ENCODE assay signal across 18 cellular contexts in genomic region chr10:103717341-103718246, GRCh38.
DNase-seq lines count a peak whose midpoint lies in the region; ATAC-seq and TF ChIP-seq lines count a peak whose summit lies in the region.
"Had no signal": no experiment of that assay in that cellular context is flagged by ENCODE, and none has a peak within 500 bp of the region (broad histone marks: within the 10 kb centered on the region; RNA-seq: fewer than 3 reads in every experiment).

No MANE protein-coding gene starts in this region.

- DNase-seq in GM23338 (ENCODE audit: low spot score) (peak; percentile 51), NCI-H2171 (lab: John Stamatoyannopoulos, UW) (peak; percentile 33), endodermal cell (peak; percentile 66), osteoblast (ENCODE audit: insufficient read length, low spot score, missing footprints) (peak; percentile 59), CD1c-positive myeloid dendritic cell (ENCODE audit: extremely low spot score) (no peak), NCI-H526 treated with DMSO at 0.1 percent for 48 hours (lab: John Stamatoyannopoulos, UW) (no peak)
- DNase-seq in activated naive CD4-positive, alpha-beta T cell treated with anti-CD3 and anti-CD28 coated beads, Interleukin-2, amount 50 U/mL, for 16 hours, result no peak
- DNase-seq in stimulated activated naive CD8-positive, alpha-beta T cell treated with anti-CD3 and anti-CD28 coated beads, Interleukin-15, Interleukin-2, amounts not matched to agents 100 U/mL and 50 U/mL, for 24 hours, result no peak
- DNase-seq: DMS53; effector CD4-positive, alpha-beta T cell; retina; RPMI8226; stimulated activated CD4-positive, alpha-beta T cell treated with anti-CD3 and anti-CD28 coated beads, Interleukin-1b, Interleukin-23, amount 100 ng/mL, for 48 hours had no signal

- no peak overlapping the region for H3K4me2 ChIP-seq in GM23338
- H3K4me2 ChIP-seq in osteoblast (ENCODE audit: insufficient read depth, low read length), result no peak overlapping the region

- H3K27ac ChIP-seq in GM23338 (ENCODE audit: low read depth), result no peak overlapping the region
- no peak overlapping the region for H3K27ac ChIP-seq in endodermal cell (ENCODE audit: low read depth, low read length)
- H3K27ac ChIP-seq in osteoblast (ENCODE audit: low read depth, low read length), result no peak overlapping the region
- H3K27ac ChIP-seq: thoracic aorta had no signal

- H3K27ac Mint-ChIP-seq in GM23338, result no peak overlapping the region
- peak overlapping the region; percentile 16 for H3K27ac Mint-ChIP-seq in endodermal cell
- H3K27ac Mint-ChIP-seq: activated naive CD4-positive, alpha-beta T cell treated with anti-CD3 and anti-CD28 coated beads, Interleukin-2, amount 50 U/mL, for 24 hours; nephron; T-helper 1 cell treated with Interleukin-12 subunit alpha and Interleukin-12 subunit beta and Interleukin-4 antibody, amounts not matched to agents 30 μg/mL and 1 μg/mL, for 36 hours had no signal

- H3K9me3 ChIP-seq in endodermal cell (ENCODE audit: control insufficient read depth, low read length) (no peaks in the 10 kb centered on the region), osteoblast (ENCODE audit: low read depth, low read length) (no peaks in the 10 kb centered on the region)
- H3K9me3 ChIP-seq: thoracic aorta had no signal

- no peaks in the 10 kb centered on the region for H3K27me3 ChIP-seq in GM23338 (ENCODE audit: insufficient read depth)
- no peaks in the 10 kb centered on the region for H3K27me3 ChIP-seq in endodermal cell (ENCODE audit: control insufficient read depth, insufficient read depth, low read length, poor library complexity, severe bottlenecking)
- H3K27me3 ChIP-seq in osteoblast (ENCODE audit: insufficient read depth, low read length), result no peaks in the 10 kb centered on the region

- WGBS in endodermal cell (ENCODE audit: insufficient coverage in 1 of 2, insufficient read length in 1 of 2), 2 experiments, result 85 to 88% methylated on average over 5 to 11 of the region's 11 CpGs

- H3F3A ChIP-seq in GM23338 (replicated peaks; ENCODE audit: low read depth), result no peaks in the 10 kb centered on the region

- peaks cover 14% of the 10 kb centered on the region for H3K4me1 Mint-ChIP-seq in GM23338
- H3K4me1 Mint-ChIP-seq in endodermal cell, result no peaks in the 10 kb centered on the region

- ATAC-seq in GM23338, result peak; percentile 47
- ATAC-seq in stimulated activated naive CD8-positive, alpha-beta T cell treated with anti-CD3 and anti-CD28 coated beads, Interleukin-15, Interleukin-2, amounts not matched to agents 100 U/mL and 50 U/mL, for 24 hours, result no peak

- H3K36me3 ChIP-seq in GM23338 (ENCODE audit: insufficient read depth) (no peaks in the 10 kb centered on the region), endodermal cell (ENCODE audit: control insufficient read depth, insufficient read depth, low read length) (no peaks in the 10 kb centered on the region), osteoblast (ENCODE audit: insufficient read depth, low read length) (no peaks in the 10 kb centered on the region)
- H3K36me3 ChIP-seq: thoracic aorta had no signal

- H3K27me3 Mint-ChIP-seq in GM23338 (ENCODE audit: insufficient read depth, low read depth, poor library complexity), result peaks cover 9% of the 10 kb centered on the region
- H3K27me3 Mint-ChIP-seq in endodermal cell (ENCODE audit: insufficient read depth), result no peaks in the 10 kb centered on the region
- H3K27me3 Mint-ChIP-seq: activated naive CD4-positive, alpha-beta T cell treated with anti-CD3 and anti-CD28 coated beads, Interleukin-2, amount 50 U/mL, for 24 hours; brain had no signal

- no peaks in the 10 kb centered on the region for H4K20me1 ChIP-seq in GM23338 (replicated peaks; ENCODE audit: insufficient read depth)
- no peaks in the 10 kb centered on the region for H4K20me1 ChIP-seq in osteoblast (ENCODE audit: insufficient read depth, low read length)

- H3K9me3 Mint-ChIP-seq in GM23338 (no peaks in the 10 kb centered on the region), endodermal cell (no peaks in the 10 kb centered on the region)
- H3K9me3 Mint-ChIP-seq: activated naive CD4-positive, alpha-beta T cell treated with anti-CD3 and anti-CD28 coated beads, Interleukin-2, amount 50 U/mL, for 24 hours; brain; nephron; T-helper 1 cell treated with Interleukin-12 subunit alpha and Interleukin-12 subunit beta and Interleukin-4 antibody, amounts not matched to agents 30 μg/mL and 1 μg/mL, for 36 hours had no signal

- TF ChIP-seq CTCF in GM23338 (conservative IDR thresholded peaks at IDR 0.05; ENCODE audit: low read depth in 2 of 2) (no peak), endodermal cell (conservative IDR thresholded peaks at IDR 0.05) (no peak), osteoblast (IDR thresholded peaks at IDR 0.05; ENCODE audit: extremely low read depth, low read depth, low read length) (no peak)

- H3K9me2 ChIP-seq in GM23338 (ENCODE audit: insufficient read depth), result no peaks in the 10 kb centered on the region

- no peaks in the 10 kb centered on the region; the same call in 1 of the 2 replicates for H3K4me1 ChIP-seq in GM23338 (ENCODE audit: insufficient read depth)
- no peaks in the 10 kb centered on the region for H3K4me1 ChIP-seq in endodermal cell (ENCODE audit: control insufficient read depth, insufficient read depth, low read length)
- H3K4me1 ChIP-seq in osteoblast (ENCODE audit: insufficient read depth, low read length), result peaks cover 18% of the 10 kb centered on the region

- no peak overlapping the region for H3K9ac ChIP-seq in endodermal cell (ENCODE audit: extremely low read depth, low read length, poor library complexity, severe bottlenecking)

- H3K4me3 Mint-ChIP-seq in GM23338 (no peak overlapping the region), endodermal cell (no peak overlapping the region)
- H3K4me3 Mint-ChIP-seq: activated naive CD4-positive, alpha-beta T cell treated with anti-CD3 and anti-CD28 coated beads, Interleukin-2, amount 50 U/mL, for 24 hours; brain; nephron; T-helper 1 cell treated with Interleukin-12 subunit alpha and Interleukin-12 subunit beta and Interleukin-4 antibody, amounts not matched to agents 30 μg/mL and 1 μg/mL, for 36 hours had no signal

- no peaks in the 10 kb centered on the region for H3K36me3 Mint-ChIP-seq in GM23338 (ENCODE audit: low read depth)
- peaks cover 14% of the 10 kb centered on the region for H3K36me3 Mint-ChIP-seq in endodermal cell (ENCODE audit: low read depth)
- H3K36me3 Mint-ChIP-seq: activated naive CD4-positive, alpha-beta T cell treated with anti-CD3 and anti-CD28 coated beads, Interleukin-2, amount 50 U/mL, for 24 hours had no signal

- no peak overlapping the region for H3K4me3 ChIP-seq in GM23338
- no peak overlapping the region for H3K4me3 ChIP-seq in endodermal cell (ENCODE audit: low read length)
- H3K4me3 ChIP-seq in osteoblast (ENCODE audit: insufficient read depth, low read length), result no peak overlapping the region
- H3K4me3 ChIP-seq: thoracic aorta had no signal

- no peak overlapping the region for H2AFZ ChIP-seq in GM23338
- H2AFZ ChIP-seq in osteoblast (ENCODE audit: low read length), result no peak overlapping the region

- no peaks in the 10 kb centered on the region for H3K79me2 ChIP-seq in GM23338 (replicated peaks; ENCODE audit: insufficient read depth)
- H3K79me2 ChIP-seq in osteoblast (ENCODE audit: insufficient read depth, low read length), result no peaks in the 10 kb centered on the region

TF ChIP-seq in GM23338, 12 proteins besides CTCF, POLR2A, EP300 and RAD21:
- TF ChIP-seq POLR2AphosphoS5 (IDR thresholded peaks at IDR 0.05; ENCODE audit: low read depth) (no peak), JUNB (IDR thresholded peaks at IDR 0.05; ENCODE audit: unreplicated experiment) (no peak), REST (IDR thresholded peaks at IDR 0.05; ENCODE audit: unreplicated experiment) (no peak), ETS1 (IDR thresholded peaks at IDR 0.05) (no peak), EZH2 (IDR thresholded peaks at IDR 0.05; ENCODE audit: low read depth, unreplicated experiment) (no peak), CREB1 (CRISPR knock-in tag; IDR thresholded peaks at IDR 0.05; ENCODE audit: low read depth) (no peak), ZNF331 (CRISPR knock-in tag; IDR thresholded peaks at IDR 0.05; ENCODE audit: low read depth) (no peak)
TF ChIP-seq in GM23338: peak in this region for 0.

Comparison
In these comparisons a context has a peak if more than half of its experiments do, and no peak if none do; other contexts are left out.
1. DNase-seq: peak in GM23338 (single experiment), NCI-H2171 (single experiment), endodermal cell (single experiment) and osteoblast (single experiment); none in CD1c-positive myeloid dendritic cell (single experiment), NCI-H526 treated with DMSO at 0.1 percent for 48 hours (single experiment), activated naive CD4-positive, alpha-beta T cell treated with anti-CD3 and anti-CD28 coated beads, Interleukin-2, amount 50 U/mL, for 16 hours (single experiment) and stimulated activated naive CD8-positive, alpha-beta T cell treated with anti-CD3 and anti-CD28 coated beads, Interleukin-15, Interleukin-2, amounts not matched to agents 100 U/mL and 50 U/mL, for 24 hours (single experiment).